ENCODE assay signal across 11 cellular contexts in the genomic region with DNA sequence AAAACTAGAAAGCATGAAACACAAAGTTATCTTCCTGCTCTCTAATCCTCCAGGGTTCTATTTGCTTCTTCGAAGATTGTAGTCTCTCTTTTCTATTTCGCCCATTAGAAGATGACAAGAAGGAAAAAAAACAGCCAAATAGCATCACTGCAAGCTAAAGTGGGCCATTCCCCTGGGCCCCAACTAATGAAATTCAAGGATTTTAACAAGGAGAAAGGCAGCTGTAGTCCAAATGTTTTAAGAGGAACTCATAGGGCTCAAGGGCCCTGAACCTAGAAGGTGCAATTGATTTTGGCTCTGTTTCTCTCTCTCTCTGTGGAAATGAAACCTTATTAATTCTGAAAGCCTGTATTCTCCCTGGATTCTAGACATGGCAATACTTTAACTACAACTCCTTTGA. TPM values are rescaled to one million over a fixed set of nuclear protein-coding genes. Genes with fewer than 3 reads are reported as not detected.
DNase-seq lines count a peak whose midpoint lies in the region; ATAC-seq and TF ChIP-seq lines count a peak whose summit lies in the region.
"Had no signal": no experiment of that assay in that cellular context is flagged by ENCODE, and none has a peak within 500 bp of the region (broad histone marks: within the 10 kb centered on the region; RNA-seq: fewer than 3 reads in every experiment).

No MANE protein-coding gene starts in this region.

- no peak overlapping the region for H3K4me3 Mint-ChIP-seq in activated CD4-positive, alpha-beta memory T cell treated with anti-CD3 and anti-CD28 coated beads, Interleukin-2, amount 10 ng/mL, durations not matched to agents 7 days and 5 days
- H3K4me3 Mint-ChIP-seq: activated T-cell treated with anti-CD3 and anti-CD28 coated beads, Interleukin-2, amount 50 U/mL, for 4 hours; central memory CD8-positive, alpha-beta T cell had no signal

- no peak overlapping the region for H3K23ac ChIP-seq in mesenchymal stem cell (ENCODE audit: low read length in 2 of 2)

- H3K4me1 Mint-ChIP-seq in activated CD4-positive, alpha-beta memory T cell treated with anti-CD3 and anti-CD28 coated beads, Interleukin-2, amount 10 ng/mL, durations not matched to agents 7 days and 5 days = peaks cover 1% of the 10 kb centered on the region
- H3K4me1 Mint-ChIP-seq: central memory CD8-positive, alpha-beta T cell had no signal

- H2AK5ac ChIP-seq in mesenchymal stem cell (ENCODE audit: low read length, severe bottlenecking) = peak overlapping the region; percentile 33

- in situ Hi-C loops in transverse colon (cut with MboI; ENCODE audit: low pct_ligation_motif_present in 1 of 4, low pct_unique_long_range_greater_than_20kb in 1 of 4, low sequenced_read_pairs in 3 of 4) = no loop called here

- peak overlapping the region in 1 of 2 experiments; percentile 23 for H3K18ac ChIP-seq in mesenchymal stem cell (ENCODE audit: low read depth in 1 of 2, low read length in 2 of 2)

- TF ChIP-seq POLR2A in transverse colon (IDR thresholded peaks at IDR 0.05) = no peak

- peak overlapping the region; percentile 63 for H2AFZ ChIP-seq in mesenchymal stem cell (ENCODE audit: low read depth, low read length)

- 15% methylated on average over 2 of the region's 2 CpGs for WGBS in mesenchymal stem cell
- 78 to 82% methylated on average over 2 of the region's 2 CpGs for WGBS in transverse colon (ENCODE audit: low coverage in 1 of 2), 2 donors

- no peaks in the 10 kb centered on the region for H3K36me3 ChIP-seq in colonic mucosa
- no peaks in the 10 kb centered on the region for H3K36me3 ChIP-seq in mesenchymal stem cell (ENCODE audit: control insufficient read depth in 1 of 2, insufficient read depth in 2 of 2, low read depth in 1 of 2, low read length in 2 of 2)
- H3K36me3 ChIP-seq in transverse colon = no peaks in the 10 kb centered on the region

- no peaks in the 10 kb centered on the region for H3K79me1 ChIP-seq in mesenchymal stem cell (replicated peaks; ENCODE audit: low read length, poor library complexity, severe bottlenecking)

- H3K9me3 Mint-ChIP-seq in activated CD4-positive, alpha-beta memory T cell treated with anti-CD3 and anti-CD28 coated beads, Interleukin-2, amount 10 ng/mL, durations not matched to agents 7 days and 5 days = no peaks in the 10 kb centered on the region
- H3K9me3 Mint-ChIP-seq: activated T-cell treated with anti-CD3 and anti-CD28 coated beads, Interleukin-2, amount 50 U/mL, for 4 hours; central memory CD8-positive, alpha-beta T cell had no signal

- no peak overlapping the region for H4K91ac ChIP-seq in mesenchymal stem cell (ENCODE audit: low read length)

- intact Hi-C loops in colonic mucosa (cut with DNase I) = no loop called here
- intact Hi-C loops in transverse colon (cut with DNase I; ENCODE audit: low total_unique reads) = no loop called here

- H3K27ac Mint-ChIP-seq in activated CD4-positive, alpha-beta memory T cell treated with anti-CD3 and anti-CD28 coated beads, Interleukin-2, amount 10 ng/mL, durations not matched to agents 7 days and 5 days = no peak overlapping the region

- H3K9ac ChIP-seq in colonic mucosa (ENCODE audit: low read depth in 2 of 2, low read length in 2 of 2) (no peak overlapping the region), mesenchymal stem cell (ENCODE audit: low read length) (peak overlapping the region; percentile 93)

- peak overlapping the region; percentile 89 for H2BK5ac ChIP-seq in mesenchymal stem cell (ENCODE audit: low read depth, low read length, poor library complexity, severe bottlenecking)

- no peak overlapping the region for H3K14ac ChIP-seq in mesenchymal stem cell (ENCODE audit: low read length in 2 of 2)

- CTCF ChIA-PET in activated CD4-positive, alpha-beta memory T cell treated with anti-CD3 and anti-CD28 coated beads, Interleukin-2, amount 10 ng/mL, durations not matched to agents 7 days and 5 days (lab: Charles Lee) = no interaction called here

- H3K27me3 Mint-ChIP-seq in activated CD4-positive, alpha-beta memory T cell treated with anti-CD3 and anti-CD28 coated beads, Interleukin-2, amount 10 ng/mL, durations not matched to agents 7 days and 5 days = no peaks in the 10 kb centered on the region
- H3K27me3 Mint-ChIP-seq: central memory CD8-positive, alpha-beta T cell had no signal

- POLR2A ChIA-PET in activated CD4-positive, alpha-beta memory T cell treated with anti-CD3 and anti-CD28 coated beads, Interleukin-2, amount 10 ng/mL, durations not matched to agents 7 days and 5 days (lab: Charles Lee) = no interaction called here

- no peak for ATAC-seq in GM21515 (IDR thresholded peaks at IDR 0.05; ENCODE audit: unreplicated experiment)
- ATAC-seq in GM18861 (IDR thresholded peaks at IDR 0.05; ENCODE audit: unreplicated experiment) = no peak
- ATAC-seq: activated T-cell treated with anti-CD3 and anti-CD28 coated beads, Interleukin-2, amount 50 U/mL, for 4 hours had no signal

- DNase-seq in NOMO-1 treated with dmso at 0.1 percent for 144 hours (lab: John Stamatoyannopoulos, UW; ENCODE audit: unreplicated experiment) = peak; percentile 18
- DNase-seq in colonic mucosa = no peak
- DNase-seq in mesenchymal stem cell = no peak
- DNase-seq in transverse colon = no peak
- DNase-seq in activated CD4-positive, alpha-beta memory T cell treated with anti-CD3 and anti-CD28 coated beads, Interleukin-2, amount 10 ng/mL, durations not matched to agents 7 days and 5 days = no peak
- DNase-seq: activated T-cell treated with anti-CD3 and anti-CD28 coated beads, Interleukin-2, amount 50 U/mL, for 4 hours; DMS153; NCI-H2171 treated with DMSO at 0.1 percent for 48 hours had no signal

- no peak for TF ChIP-seq EP300 in transverse colon (IDR thresholded peaks at IDR 0.05; ENCODE audit: low read depth)

- no peak for TF ChIP-seq CTCF in colonic mucosa (IDR thresholded peaks at IDR 0.05)
- TF ChIP-seq CTCF in transverse colon (IDR thresholded peaks at IDR 0.05) = no peak

- H3K4me3 ChIP-seq in colonic mucosa (no peak overlapping the region), mesenchymal stem cell (ENCODE audit: insufficient read depth in 1 of 2, low read depth in 1 of 2, low read length in 2 of 2) (peak overlapping the region in 1 of 2 experiments; percentile 51), transverse colon (no peak overlapping the region)

- H4K8ac ChIP-seq in mesenchymal stem cell (ENCODE audit: low read length) = peak overlapping the region; percentile 12

- H3K4me1 ChIP-seq in colonic mucosa (no peaks in the 10 kb centered on the region), mesenchymal stem cell (ENCODE audit: control insufficient read depth, insufficient read depth, low read depth, low read length) (no peaks in the 10 kb centered on the region), transverse colon (peaks cover 0 to 5% (median 2%) of the 10 kb centered on the region in 4 donors)

- no peak overlapping the region for H3K4ac ChIP-seq in mesenchymal stem cell (ENCODE audit: low read depth in 1 of 2, low read length in 2 of 2)

- H2BK12ac ChIP-seq in mesenchymal stem cell (ENCODE audit: low read length in 2 of 2) = no peak overlapping the region

- no peak overlapping the region for H2BK15ac ChIP-seq in mesenchymal stem cell (ENCODE audit: low read depth, poor library complexity, severe bottlenecking)

- H3K27me3 ChIP-seq in colonic mucosa (no peaks in the 10 kb centered on the region), mesenchymal stem cell (ENCODE audit: control insufficient read depth in 1 of 2, insufficient read depth in 1 of 2, low read length in 2 of 2) (no peaks in the 10 kb centered on the region), transverse colon (no peaks in the 10 kb centered on the region)

- no peaks in the 10 kb centered on the region for H3K36me3 Mint-ChIP-seq in activated CD4-positive, alpha-beta memory T cell treated with anti-CD3 and anti-CD28 coated beads, Interleukin-2, amount 10 ng/mL, durations not matched to agents 7 days and 5 days (ENCODE audit: low read depth)

- no peak overlapping the region for H3K4me2 ChIP-seq in mesenchymal stem cell (ENCODE audit: low read length, poor library complexity, severe bottlenecking)

- H3K9me3 ChIP-seq in colonic mucosa (no peaks in the 10 kb centered on the region), mesenchymal stem cell (ENCODE audit: control insufficient read depth, low read length) (no peaks in the 10 kb centered on the region), transverse colon (no peaks in the 10 kb centered on the region)

- H2BK120ac ChIP-seq in mesenchymal stem cell (ENCODE audit: low read depth, low read length) = peak overlapping the region; percentile 27

- H3K27ac ChIP-seq in colonic mucosa = peak overlapping the region; percentile 0
- peak overlapping the region; percentile 92 for H3K27ac ChIP-seq in mesenchymal stem cell (ENCODE audit: low read length, poor library complexity, severe bottlenecking)
- peak overlapping the region; percentile 21 to 55 (median 48) for H3K27ac ChIP-seq in transverse colon

RNA-seq across cellular contexts. Expression of a gene that starts 53.6 kb away (rescaled TPM):
- total RNA-seq in colonic mucosa = under 1 TPM; 0.25 to 0.42 TPM
- 1.2 TPM for polyA plus RNA-seq in mesenchymal stem cell (2013, experiment 1 of 2)
- 0.86 TPM for polyA plus RNA-seq in mesenchymal stem cell (2013, experiment 2 of 2)
- 1 to 10 TPM in 2 of 4 donors, under 1 TPM in 2; 0.37 to 1.5 (median 1.1) TPM for total RNA-seq in transverse colon
- total RNA-seq in activated CD4-positive, alpha-beta memory T cell treated with anti-CD3 and anti-CD28 coated beads, Interleukin-2, amount 10 ng/mL, durations not matched to agents 7 days and 5 days = under 1 TPM; 0.80 to 0.81 TPM

Comparison
In these comparisons a context has a peak if more than half of its experiments do, and no peak if none do; other contexts are left out.
1. H3K27ac ChIP-seq: peak in every context shown above with its lines; median percentile 92 in mesenchymal stem cell; 48 in transverse colon; 0 in colonic mucosa.